In genomic region chrX:108437354-108437753, GRCh38 we compare ENCODE assay signal across 16 cellular contexts. TPM values are rescaled to one million over a fixed set of nuclear protein-coding genes. Genes with fewer than 3 reads are reported as not detected.
DNase-seq lines count a peak whose midpoint lies in the region; ATAC-seq, FAIRE-seq and TF ChIP-seq lines count a peak whose summit lies in the region.
"Had no signal": no experiment of that assay in that cellular context is flagged by ENCODE, and none has a peak within 500 bp of the region (broad histone marks: within the 10 kb centered on the region; RNA-seq: fewer than 3 reads in every experiment).

No MANE protein-coding gene starts in this region.

- H3K36me3 ChIP-seq in esophagus (ENCODE audit: control insufficient read depth in 2 of 2, insufficient read depth in 2 of 2, low read length in 1 of 2), result no peaks in the 10 kb centered on the region
- H3K36me3 ChIP-seq in muscle layer of duodenum (ENCODE audit: control insufficient read depth in 1 of 2, insufficient read depth in 2 of 2, low read length in 2 of 2), result no peaks in the 10 kb centered on the region
- H3K36me3 ChIP-seq: thyroid gland had no signal

- H3K4me3 ChIP-seq in A549, result peak overlapping the region; percentile 90
- H3K4me3 ChIP-seq in esophagus (ENCODE audit: low read depth in 1 of 2, low read length in 2 of 2), result peak overlapping the region; percentile 21 to 38
- H3K4me3 ChIP-seq in muscle layer of duodenum (ENCODE audit: low read depth in 1 of 2, low read length in 2 of 2), result peak overlapping the region; percentile 50 to 67
- H3K4me3 ChIP-seq: thyroid gland had no signal

- no peak for DNase-seq in A549 (ENCODE audit: low read depth in 1 of 2, low spot score in 1 of 2)
- no peak for DNase-seq in RWPE1 (ENCODE audit: low spot score)
- no peak for DNase-seq in activated CD4-positive, CD25-positive, alpha-beta regulatory T cell (lab: John Stamatoyannopoulos, UW)
- DNase-seq: activated CD4-positive, alpha-beta T cell treated with anti-CD3 and anti-CD28 coated beads for 4 hours; activated T-cell treated with anti-CD3 and anti-CD28 coated beads, Interleukin-2, amount 50 U/mL, for 48 hours; MV-4-11; naive thymus-derived CD8-positive, alpha-beta T cell; OCI-M1; small intestine had no signal

- CTCF ChIA-PET in A549 (lab: Yijun Ruan, JAX), result interaction anchor here (2.9 kb wide), 1 partner anchor 213 kb away, joined by 10 read pairs; no protein-coding TSS in a partner anchor
- CTCF ChIA-PET in RWPE1 (lab: Yijun Ruan, JAX), result no interaction called here

- H3K4me1 ChIP-seq in A549, result peaks cover 4% of the 10 kb centered on the region; the same call in 1 of the 3 replicates
- H3K4me1 ChIP-seq in esophagus (ENCODE audit: control insufficient read depth in 2 of 2, insufficient read depth in 2 of 2, low read length in 1 of 2), result no peaks in the 10 kb centered on the region
- H3K4me1 ChIP-seq in muscle layer of duodenum (ENCODE audit: control insufficient read depth in 1 of 2, insufficient read depth in 2 of 2, low read length in 2 of 2), result no peaks in the 10 kb centered on the region
- H3K4me1 ChIP-seq: thyroid gland had no signal

- ATAC-seq in A549 (no peak), GM18858 (IDR thresholded peaks at IDR 0.05; ENCODE audit: unreplicated experiment) (no peak), HG03469 (IDR thresholded peaks at IDR 0.05; ENCODE audit: unreplicated experiment) (no peak), HG03196 (IDR thresholded peaks at IDR 0.05; ENCODE audit: unreplicated experiment) (no peak)
- ATAC-seq: naive thymus-derived CD8-positive, alpha-beta T cell had no signal

- H3K9me3 ChIP-seq in A549 (no peaks in the 10 kb centered on the region), esophagus (ENCODE audit: control insufficient read depth in 2 of 2, insufficient read depth in 1 of 2, low read depth in 1 of 2, low read length in 1 of 2) (no peaks in the 10 kb centered on the region), muscle layer of duodenum (ENCODE audit: control insufficient read depth in 1 of 2, low read length in 2 of 2) (no peaks in the 10 kb centered on the region)
- H3K9me3 ChIP-seq: thyroid gland had no signal

- peak; percentile 13 for FAIRE-seq in A549 (lab: Jason Lieb, UNC)
- FAIRE-seq: endometrium, small intestine had no signal

- WGBS in A549 (ENCODE audit: missing lambda C conversion rate), result 24% methylated on average over 8 of the region's 8 CpGs
- 21 to 29% methylated on average over 8 of the region's 8 CpGs for WGBS in esophagus, 2 donors

- TF ChIP-seq RAD21 in A549 (conservative IDR thresholded peaks at IDR 0.05 in 1 of 2, IDR thresholded peaks at IDR 0.05 in 1 of 2), result no peak

- no peak for TF ChIP-seq EP300 in A549 (IDR thresholded peaks at IDR 0.05)

- peak overlapping the region; percentile 86 for H3K4me2 ChIP-seq in A549

- H3K27ac ChIP-seq in A549 (peak overlapping the region; percentile 87 to 97), RWPE1 (peak overlapping the region; percentile 80), esophagus (ENCODE audit: low read depth in 2 of 2, low read length in 1 of 2) (no peak overlapping the region), muscle layer of duodenum (ENCODE audit: low read length) (no peak overlapping the region)
- H3K27ac ChIP-seq: thyroid gland had no signal

- POLR2A ChIA-PET in A549 (lab: Yijun Ruan, JAX) (no interaction called here), RWPE1 (lab: Yijun Ruan, JAX; ENCODE audit: low non-redundant PET) (no interaction called here)

- no peak for TF ChIP-seq CTCF in A549 (IDR thresholded peaks at IDR 0.05)
- no peak for TF ChIP-seq CTCF in RWPE1 (conservative IDR thresholded peaks at IDR 0.05; ENCODE audit: low read depth)

- TF ChIP-seq POLR2A in A549 (IDR thresholded peaks at IDR 0.05; ENCODE audit: low read length), result no peak

- H3K27me3 ChIP-seq in esophagus (ENCODE audit: control insufficient read depth in 1 of 2, insufficient read depth in 2 of 2, low read length in 2 of 2), result peaks cover 0 to 2% of the 10 kb centered on the region in 2 donors
- H3K27me3 ChIP-seq in muscle layer of duodenum (ENCODE audit: low read depth, low read length), result no peaks in the 10 kb centered on the region
- H3K27me3 ChIP-seq: thyroid gland had no signal

TF ChIP-seq in A549, 52 proteins besides CTCF, POLR2A, EP300 and RAD21:
- TF ChIP-seq TP53 (CRISPR knock-in tag; IDR thresholded peaks at IDR 0.05), result no peak
- TF ChIP-seq FOXS1 (CRISPR knock-in tag; IDR thresholded peaks at IDR 0.05), result no peak
- no peak for TF ChIP-seq CBX8 (IDR thresholded peaks at IDR 0.05)
- no peak for TF ChIP-seq SMC3 (IDR thresholded peaks at IDR 0.05)
- no peak for TF ChIP-seq JUN (IDR thresholded peaks at IDR 0.05)
- no peak for TF ChIP-seq HDAC2 (IDR thresholded peaks at IDR 0.05)

RNA-seq across cellular contexts. Expression of gene COL4A6, which starts 0.9 kb away (rescaled TPM):
- polyA plus RNA-seq in A549 (2011; rRNA removed), result 19.8 and 24.3 TPM in 2 replicates
- polyA plus RNA-seq in A549 (2012; cell fraction: cytosol; rRNA removed), result 8.7 and 9.9 TPM in 2 replicates
- polyA plus RNA-seq in A549 (2012; cell fraction: nucleus; rRNA removed), result 45.5 and 50.8 TPM in 2 replicates
- 12.5 to 14.2 TPM (median 13.0 TPM) in 3 replicates for polyA plus RNA-seq in A549 (2017; fragmentation: RNase III; extraction: RNeasy Plus Mini Kit Qiagen cat#74134 plus additional on column Dnase treatment)
- polyA minus RNA-seq in A549 (2011; rRNA and poly(A)+ RNA removed), result 20.6 and 21.2 TPM in 2 replicates
- polyA plus RNA-seq in esophagus, result 1 to 10 TPM; 5.0 to 5.9 TPM
- polyA plus RNA-seq: naive thymus-derived CD8-positive, alpha-beta T cell had no signal

RNA-seq across cellular contexts. Expression of gene COL4A5, which starts 2.3 kb away (rescaled TPM):
- polyA plus RNA-seq in A549 (2011; rRNA removed), result 48.6 and 67.8 TPM in 2 replicates
- 16.3 and 18.7 TPM in 2 replicates for polyA plus RNA-seq in A549 (2012; cell fraction: cytosol; rRNA removed)
- 114 and 140 TPM in 2 replicates for polyA plus RNA-seq in A549 (2012; cell fraction: nucleus; rRNA removed)
- polyA plus RNA-seq in A549 (2017; fragmentation: RNase III; extraction: RNeasy Plus Mini Kit Qiagen cat#74134 plus additional on column Dnase treatment), result 17.5 to 22.3 TPM (median 21.3 TPM) in 3 replicates
- 45.2 and 57.0 TPM in 2 replicates for polyA minus RNA-seq in A549 (2011; rRNA and poly(A)+ RNA removed)
- polyA plus RNA-seq in esophagus, result 10 to 100 TPM in 1 of 2 donors, 1 to 10 TPM in 1; 8.4 to 12.4 TPM
- polyA plus RNA-seq: naive thymus-derived CD8-positive, alpha-beta T cell had no signal

Comparison
In these comparisons a context has a peak if more than half of its experiments do, and no peak if none do; other contexts are left out.
1. H3K27ac ChIP-seq: peak in A549 (2 of 2) and RWPE1 (single experiment); none in esophagus (0 of 2) and muscle layer of duodenum (single experiment).
2. H3K4me3 ChIP-seq: peak in every context shown above with its lines; median percentile 90 in A549; 58 in muscle layer of duodenum; 30 in esophagus.